19 cellular contexts compared by ENCODE assay signal in genomic region chrX:10414106-10414824, GRCh38.
DNase-seq lines count a peak whose midpoint lies in the region; ATAC-seq and TF ChIP-seq lines count a peak whose summit lies in the region.
"Had no signal": no experiment of that assay in that cellular context is flagged by ENCODE, and none has a peak within 500 bp of the region (broad histone marks: within the 10 kb centered on the region; RNA-seq: fewer than 3 reads in every experiment).

No MANE protein-coding gene starts in this region.

- no peak overlapping the region for H3K4me3 ChIP-seq in GM23248
- H3K4me3 ChIP-seq: Peyer's patch had no signal

- H3K36me3 Mint-ChIP-seq in nephron (ENCODE audit: low read depth): no peaks in the 10 kb centered on the region
- H3K36me3 Mint-ChIP-seq: CD8-positive, alpha-beta memory T cell had no signal

- H2AFZ ChIP-seq in GM23248: no peak overlapping the region

- intact Hi-C loops in left cardiac atrium (cut with DNase I): no loop called here

- in situ Hi-C loops in GM23248 (cut with MboI): no loop called here

- no peaks in the 10 kb centered on the region for H3K27me3 Mint-ChIP-seq in nephron (ENCODE audit: low read depth)

- peaks cover 4% of the 10 kb centered on the region for H3K9me3 Mint-ChIP-seq in nephron

- H3K27me3 ChIP-seq in GM23248 (replicated peaks; ENCODE audit: insufficient read depth): no peaks in the 10 kb centered on the region
- H3K27me3 ChIP-seq: Peyer's patch had no signal

- H3K9ac ChIP-seq in GM23248: no peak overlapping the region
- H3K9ac ChIP-seq: KMS-11 had no signal

- H3K4me1 ChIP-seq in GM23248 (ENCODE audit: insufficient read depth): peaks cover 20% of the 10 kb centered on the region
- H3K4me1 ChIP-seq: Peyer's patch had no signal

- 91 to 93% methylated on average over 11 of the region's 11 CpGs for WGBS in GM23248 (ENCODE audit: low coverage in 1 of 2, low lambda C conversion rate in 2 of 2, missing lambda C conversion rate in 2 of 2), 2 experiments

- no peaks in the 10 kb centered on the region for H3K9me2 ChIP-seq in GM23248 (ENCODE audit: insufficient read depth)

- TF ChIP-seq CTCF in nephron (IDR thresholded peaks at IDR 0.05; ENCODE audit: unreplicated experiment in 3 of 3) (no peak), GM20000 (IDR thresholded peaks at IDR 0.05; ENCODE audit: extremely low read depth, missing control alignments) (no peak)

- peak overlapping the region; percentile 28 for H3K4me2 ChIP-seq in GM23248 (ENCODE audit: unreplicated experiment)
- H3K4me2 ChIP-seq: KMS-11 had no signal

- no peak for ATAC-seq in left cardiac atrium

- no peaks in the 10 kb centered on the region for H3K79me2 ChIP-seq in GM23248 (ENCODE audit: insufficient read depth)

- H3F3A ChIP-seq in GM23248 (ENCODE audit: insufficient read depth): 0 out of 2 replicates have a peak, but pooled peaks cover 8% of the 10 kb centered on the region

- no peak overlapping the region for H3K4me3 Mint-ChIP-seq in nephron
- H3K4me3 Mint-ChIP-seq: CD8-positive, alpha-beta memory T cell had no signal

- H3K4me1 Mint-ChIP-seq in nephron: peaks cover 18% of the 10 kb centered on the region
- H3K4me1 Mint-ChIP-seq: CD8-positive, alpha-beta memory T cell had no signal

- DNase-seq in GM23248 (no peak), M059J (ENCODE audit: low read depth) (peak; percentile 15), NCI-H2227 treated with DMSO at 0.1 percent for 48 hours (lab: John Stamatoyannopoulos, UW) (peak; percentile 60), left cardiac atrium (no peak), GM20000 (ENCODE audit: low spot score) (no peak), A172 (ENCODE audit: low spot score) (no peak)
- no peak for DNase-seq in activated naive CD4-positive, alpha-beta T cell treated with Interleukin-2 at 50 U/mL for 16 hours
- DNase-seq: Calu3; CD8-positive, alpha-beta memory T cell; H7; NCI-H1105; NCI-H1694; NCI-H2081 treated with DMSO at 0.1 percent for 48 hours; NCI-H524 treated with DMSO at 0.1 percent for 48 hours; NCI-H82; Peyer's patch had no signal

- no peaks in the 10 kb centered on the region for H4K20me1 ChIP-seq in GM23248 (ENCODE audit: insufficient read depth)

- no peaks in the 10 kb centered on the region for H3K9me3 ChIP-seq in GM23248 (ENCODE audit: low read depth)
- H3K9me3 ChIP-seq: Peyer's patch had no signal

- no peak overlapping the region for H3K27ac ChIP-seq in GM23248
- H3K27ac ChIP-seq: C4-2B, KMS-11, Peyer's patch had no signal

- peak overlapping the region; percentile 80 to 85 (median 84) for H3K27ac Mint-ChIP-seq in nephron
- H3K27ac Mint-ChIP-seq: CD8-positive, alpha-beta memory T cell had no signal

- H3K36me3 ChIP-seq in GM23248 (ENCODE audit: low read depth): no peaks in the 10 kb centered on the region
- H3K36me3 ChIP-seq: Peyer's patch had no signal

Comparison
In these comparisons a context has a peak if more than half of its experiments do, and no peak if none do; other contexts are left out.
1. DNase-seq: peak in M059J (single experiment) and NCI-H2227 treated with DMSO at 0.1 percent for 48 hours (single experiment); none in GM23248 (single experiment), activated naive CD4-positive, alpha-beta T cell treated with Interleukin-2 at 50 U/mL for 16 hours (single experiment), left cardiac atrium (single experiment), GM20000 (single experiment) and A172 (single experiment).